ENCODE assay signal across 15 cellular contexts in genomic region chr14:94482132-94483070, GRCh38. TPM values are rescaled to one million over a fixed set of nuclear protein-coding genes. Genes with fewer than 3 reads are reported as not detected.
DNase-seq lines count a peak whose midpoint lies in the region; ATAC-seq and TF ChIP-seq lines count a peak whose summit lies in the region.
"Not testable (repeated sequence)": the region's sequence is repeated elsewhere in the genome, so short reads cannot be mapped to it uniquely, and the experiment has no call there.
"Had no signal": no experiment of that assay in that cellular context is flagged by ENCODE, and none has a peak within 500 bp of the region (broad histone marks: within the 10 kb centered on the region; RNA-seq: fewer than 3 reads in every experiment).

No MANE protein-coding gene starts in this region.

- ATAC-seq in RWPE2 (ENCODE audit: low read depth); activated CD4-positive, alpha-beta T cell treated with anti-CD3 and anti-CD28 coated beads for 36 hours: not testable (repeated sequence)

- intact Hi-C loops in activated CD4-positive, alpha-beta T cell treated with anti-CD3 and anti-CD28 coated beads for 36 hours (cut with DNase I, micrococcal nuclease); mammary epithelial cell (cut with micrococcal nuclease): not testable (repeated sequence)

- peak overlapping the region in 6 of 11 experiments; percentile 29 to 59 (median 44); a peak in 7 of 22 replicates for H3K4me2 ChIP-seq in BLaER1 treated with 17β-estradiol and CSF1 and Interleukin-3, amounts not matched to agents 10 nM and 100 nM
- not testable (repeated sequence) for H3K4me2 ChIP-seq in mammary epithelial cell (ENCODE audit: insufficient read depth, low read depth, low read length)
- peak overlapping the region; percentile 65 for H3K4me2 ChIP-seq in skeletal muscle satellite cell (ENCODE audit: low read length)

- POLR2A ChIA-PET in activated CD4-positive, alpha-beta T cell treated with anti-CD3 and anti-CD28 coated beads for 36 hours (lab: Charles Lee) = not testable (repeated sequence)

- H3K36me3 Mint-ChIP-seq in activated CD4-positive, alpha-beta T cell treated with anti-CD3 and anti-CD28 coated beads for 36 hours (ENCODE audit: low read depth) = not testable (repeated sequence)

- H3K9me3 ChIP-seq in BLaER1 treated with 17β-estradiol and CSF1 and Interleukin-3, amounts not matched to agents 10 nM and 100 nM (replicated peaks in 1 of 11) = peaks cover 20 to 29% (median 24%) of the 10 kb centered on the region in 11 experiments
- H3K9me3 ChIP-seq in RWPE2 (ENCODE audit: severe bottlenecking); mammary epithelial cell (replicated peaks; ENCODE audit: insufficient read depth, low read length); liver (ENCODE audit: control insufficient read depth in 4 of 4, low read length in 3 of 4); skeletal muscle satellite cell (replicated peaks; ENCODE audit: low read length): not testable (repeated sequence)

- not testable (repeated sequence) for H3K4me3 ChIP-seq in BLaER1 treated with 17β-estradiol and CSF1 and Interleukin-3, amounts not matched to agents 10 nM and 100 nM; RWPE2 (ENCODE audit: severe bottlenecking); mammary epithelial cell (replicated peaks in 1 of 3; ENCODE audit: insufficient read depth in 1 of 3, low read depth in 2 of 3, low read length in 3 of 3); liver (ENCODE audit: low read depth in 1 of 3, low read length in 3 of 3); skeletal muscle satellite cell (ENCODE audit: low read length)

- not testable (repeated sequence) for BruUV-seq in mammary epithelial cell (replicated peaks; lab: Mats Ljungman, UMichigan)

- peaks cover 5 to 46% (median 12%) of the 10 kb centered on the region in 10 experiments; a peak in 15 of 20 replicates for H3K4me1 ChIP-seq in BLaER1 treated with 17β-estradiol and CSF1 and Interleukin-3, amounts not matched to agents 10 nM and 100 nM
- H3K4me1 ChIP-seq in RWPE2 (ENCODE audit: insufficient read depth, poor library complexity, severe bottlenecking) = not testable (repeated sequence)
- H3K4me1 ChIP-seq in mammary epithelial cell (ENCODE audit: insufficient read depth, low read length) (peaks cover 30% of the 10 kb centered on the region), liver (ENCODE audit: control insufficient read depth in 4 of 4, insufficient read depth in 4 of 4, low read length in 3 of 4) (peaks cover 10 to 32% (median 17%) of the 10 kb centered on the region in 4 donors), skeletal muscle satellite cell (ENCODE audit: control insufficient read depth, insufficient read depth, low read length) (peaks cover 63% of the 10 kb centered on the region)

- not testable (repeated sequence) for TF ChIP-seq CTCF in RWPE2 (IDR thresholded peaks at IDR 0.05; ENCODE audit: poor library complexity, severe bottlenecking); mammary epithelial cell (conservative IDR thresholded peaks at IDR 0.05 in 1 of 2, IDR thresholded peaks at IDR 0.05 in 1 of 2; ENCODE audit: extremely low read depth in 1 of 2, insufficient read depth in 1 of 2, low read depth in 1 of 2, low read length in 2 of 2); liver (IDR thresholded peaks at IDR 0.05; ENCODE audit: low read depth, low read length, missing input control)

- dilution Hi-C loops in mammary epithelial cell (cut with HindIII; ENCODE audit: low sequenced_read_pairs) = not testable (repeated sequence)

- peak; percentile 14 for DNase-seq in RWPE2 (ENCODE audit: low spot score)
- DNase-seq in activated CD4-positive, alpha-beta T cell treated with anti-CD3 and anti-CD28 coated beads for 36 hours; mammary epithelial cell: not testable (repeated sequence)
- peak; percentile 17 for DNase-seq in mucosa of gallbladder (ENCODE audit: low spot score)

- WGBS in mammary epithelial cell (ENCODE audit: low coverage, missing lambda C conversion rate) = 93% methylated on average over 10 of the region's 10 CpGs
- WGBS in liver = 47% methylated on average over 10 of the region's 10 CpGs

- H3K4me3 Mint-ChIP-seq in activated CD4-positive, alpha-beta T cell treated with anti-CD3 and anti-CD28 coated beads for 36 hours = not testable (repeated sequence)

- H3K9me3 Mint-ChIP-seq in activated CD4-positive, alpha-beta T cell treated with anti-CD3 and anti-CD28 coated beads for 36 hours (ENCODE audit: low read depth) = peaks cover 11% of the 10 kb centered on the region

- CTCF ChIA-PET in activated CD4-positive, alpha-beta T cell treated with anti-CD3 and anti-CD28 coated beads for 36 hours (lab: Charles Lee); mammary epithelial cell (lab: Charles Lee; ENCODE audit: low non-redundant PET): not testable (repeated sequence)

- TF ChIP-seq RAD21 in liver (IDR thresholded peaks at IDR 0.05) = peak; percentile 10 to 22

- peak overlapping the region; percentile 15 for H3K27ac Mint-ChIP-seq in activated CD4-positive, alpha-beta T cell treated with anti-CD3 and anti-CD28 coated beads for 36 hours

- not testable (repeated sequence) for H3K9ac ChIP-seq in BLaER1 treated with 17β-estradiol and CSF1 and Interleukin-3, amounts not matched to agents 10 nM and 100 nM; mammary epithelial cell (ENCODE audit: insufficient read depth, low read length); liver (ENCODE audit: low read depth in 1 of 2, low read length in 2 of 2)
- peak overlapping the region; percentile 13 for H3K9ac ChIP-seq in skeletal muscle satellite cell (ENCODE audit: low read depth, low read length)

- not testable (repeated sequence) for H3K27me3 Mint-ChIP-seq in activated CD4-positive, alpha-beta T cell treated with anti-CD3 and anti-CD28 coated beads for 36 hours

- not testable (repeated sequence) for H4K20me1 ChIP-seq in BLaER1 treated with 17β-estradiol and CSF1 and Interleukin-3, amounts not matched to agents 10 nM and 100 nM; mammary epithelial cell (ENCODE audit: insufficient read depth, low read length)

- not testable (repeated sequence) for H3K36me3 ChIP-seq in BLaER1 treated with 17β-estradiol and CSF1 and Interleukin-3, amounts not matched to agents 10 nM and 100 nM; RWPE2 (ENCODE audit: low read depth); mammary epithelial cell (ENCODE audit: insufficient read depth, low read length); liver (ENCODE audit: control insufficient read depth in 4 of 4, insufficient read depth in 3 of 4, low read depth in 1 of 4, low read length in 3 of 4); skeletal muscle satellite cell (ENCODE audit: insufficient read depth, low read length)

- H3K27me3 ChIP-seq in BLaER1 treated with 17β-estradiol and CSF1 and Interleukin-3, amounts not matched to agents 10 nM and 100 nM; RWPE2 (ENCODE audit: insufficient read depth, poor library complexity, severe bottlenecking); mammary epithelial cell (ENCODE audit: insufficient read depth, low read length); liver (ENCODE audit: control insufficient read depth in 4 of 4, insufficient read depth in 4 of 4, low read length in 3 of 4); skeletal muscle satellite cell (ENCODE audit: control insufficient read depth, insufficient read depth, low read length): not testable (repeated sequence)

- H3K79me2 ChIP-seq in mammary epithelial cell (ENCODE audit: insufficient read depth, low read length) = not testable (repeated sequence)

- peak overlapping the region; percentile 24 for H2AFZ ChIP-seq in mammary epithelial cell (ENCODE audit: low read depth, low read length)

- H3K4me1 Mint-ChIP-seq in activated CD4-positive, alpha-beta T cell treated with anti-CD3 and anti-CD28 coated beads for 36 hours = peaks cover 35% of the 10 kb centered on the region

- H3K27ac ChIP-seq in BLaER1 treated with 17β-estradiol and CSF1 and Interleukin-3, amounts not matched to agents 10 nM and 100 nM; RWPE2 (ENCODE audit: poor library complexity, severe bottlenecking); mammary epithelial cell (ENCODE audit: insufficient read depth, low read depth, low read length): not testable (repeated sequence)
- H3K27ac ChIP-seq in liver (ENCODE audit: low read depth in 1 of 2, low read length in 2 of 2) = peak overlapping the region; percentile 38 to 73

- in situ Hi-C loops in mammary epithelial cell (cut with MboI; ENCODE audit: low sequenced_read_pairs in 2 of 2) = loop anchor here (10.0 kb wide), 1 partner anchor 48 kb away; no protein-coding TSS in a partner anchor

TF ChIP-seq in liver, 16 proteins besides CTCF, POLR2A, EP300 and RAD21 (continues in another document):
- TF ChIP-seq HNF4A (conservative IDR thresholded peaks at IDR 0.05) = peak; percentile 1 to 36

RNA-seq across cellular contexts. Expression of gene SERPINA9, which starts 6.4 kb away (rescaled TPM):
- not detected for total RNA-seq in activated CD4-positive, alpha-beta T cell treated with anti-CD3 and anti-CD28 coated beads for 36 hours
- under 1 TPM in 1 of 2 donors, not detected in 1; 0.21 TPM for total RNA-seq in mammary epithelial cell
- 0.08 TPM for polyA plus RNA-seq in mammary epithelial cell
- not detected for polyA minus RNA-seq in mammary epithelial cell
- total RNA-seq in liver = not detected
- polyA plus RNA-seq in liver = not detected
- not detected for total RNA-seq in mucosa of gallbladder
- 0.66 TPM in 1 of 2 replicates, not detected in the other for total RNA-seq in skeletal muscle satellite cell (2012; rRNA removed)
- total RNA-seq: A172; CD4-positive, alpha-beta memory T cell; H7; HFFc6; HT1080 had no signal
- polyA plus RNA-seq: CD14-positive monocyte; CD4-positive, alpha-beta memory T cell had no signal

RNA-seq across cellular contexts. Expression of gene SERPINA12, which starts 26.9 kb away (rescaled TPM):
- total RNA-seq in activated CD4-positive, alpha-beta T cell treated with anti-CD3 and anti-CD28 coated beads for 36 hours = not detected
- total RNA-seq in mammary epithelial cell (not detected), liver (not detected), mucosa of gallbladder (not detected)
- polyA plus RNA-seq in mammary epithelial cell (not detected), liver (under 1 TPM in 1 of 2 donors, not detected in 1; 0.28 TPM)
- polyA minus RNA-seq in mammary epithelial cell = not detected
- total RNA-seq in skeletal muscle satellite cell (2012; rRNA removed) = not detected in 2 replicates
- total RNA-seq: A172; CD4-positive, alpha-beta memory T cell; H7; HFFc6; HT1080; IMR-90 had no signal
- polyA plus RNA-seq: BJ; CD14-positive monocyte; CD4-positive, alpha-beta memory T cell; IMR-90 had no signal

RNA-seq across cellular contexts. Expression of gene SERPINA11, which starts 29.8 kb away (rescaled TPM):
- total RNA-seq in activated CD4-positive, alpha-beta T cell treated with anti-CD3 and anti-CD28 coated beads for 36 hours = not detected
- total RNA-seq in mammary epithelial cell = under 1 TPM in 1 of 2 donors, not detected in 1; 0.40 TPM
- polyA plus RNA-seq in mammary epithelial cell = 0.07 TPM
- polyA minus RNA-seq in mammary epithelial cell = not detected
- 10 to 100 TPM; 32.6 to 89.4 TPM for total RNA-seq in liver
- 100 to 1,000 TPM; 145 to 283 TPM for polyA plus RNA-seq in liver
- 0.14 TPM for total RNA-seq in mucosa of gallbladder
- total RNA-seq in skeletal muscle satellite cell (2012; rRNA removed) = not detected in 2 replicates
- total RNA-seq: A172; CD4-positive, alpha-beta memory T cell; HFFc6; HT1080; IMR-90 had no signal
- polyA plus RNA-seq: BJ; CD14-positive monocyte; CD4-positive, alpha-beta memory T cell; IMR-90 had no signal

Comparison
In these comparisons a context has a peak if more than half of its experiments do, and no peak if none do; other contexts are left out.
1. RNA of gene SERPINA11, which starts 29.8 kb away (total RNA-seq): 32.6 to 89.4 TPM in liver; 0.40 TPM in mammary epithelial cell, 0.14 TPM in mucosa of gallbladder (single experiment) and not detected in activated CD4-positive, alpha-beta T cell treated with anti-CD3 and anti-CD28 coated beads for 36 hours; every median in the first group is over 10 times any median in the second.